Comparison of ENCODE assay signal across 9 cellular contexts in the genomic region with DNA sequence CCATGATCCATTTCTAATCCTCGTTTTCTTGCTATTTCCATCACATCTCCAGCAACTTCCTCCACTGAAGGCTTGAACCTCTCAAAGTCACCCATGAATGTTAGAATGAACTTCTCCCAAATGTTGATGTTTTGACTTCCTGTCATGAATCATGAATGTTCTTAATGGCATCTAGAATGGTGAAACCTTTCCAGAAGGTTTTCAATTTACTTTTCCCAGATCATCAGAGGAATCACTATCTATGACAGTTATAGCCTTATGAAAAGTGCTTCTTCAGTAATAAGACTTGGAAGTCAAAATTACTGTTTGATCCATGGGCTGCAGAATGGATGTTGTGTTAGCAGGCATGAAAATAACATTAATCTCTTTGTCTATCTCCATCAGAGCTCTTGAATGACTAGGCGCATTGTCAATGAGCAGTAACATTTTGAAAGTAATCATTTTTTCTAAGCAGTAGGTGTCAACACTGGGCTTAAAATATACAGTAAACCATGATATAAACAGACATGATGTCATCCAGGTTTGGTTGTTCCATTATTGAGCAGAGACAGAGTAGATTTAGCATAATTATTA.
"Had no signal": no experiment of that assay in that cellular context is flagged by ENCODE, and none has a peak within 500 bp of the region (broad histone marks: within the 10 kb centered on the region; RNA-seq: fewer than 3 reads in every experiment).

No MANE protein-coding gene starts in this region.

- H3K9me3 Mint-ChIP-seq: GM23338, H9 had no signal

- H3K4me1 ChIP-seq: HAP-1 had no signal

- H3K27ac ChIP-seq: GM23248 had no signal

- H3K36me3 ChIP-seq: HAP-1 had no signal

- H3K4me3 ChIP-seq: GM23248, GM23338, HAP-1 had no signal

- ATAC-seq: GM23338, HCT116 had no signal

- H3K4me2 ChIP-seq: GM23338 had no signal

- H3K9me3 ChIP-seq: HAP-1 had no signal

- H2AFZ ChIP-seq: GM23248, GM23338 had no signal

- DNase-seq: GM23248, GOT3, H7, H9, HCEC 1CT, HFFc6 had no signal

- H3K27ac Mint-ChIP-seq: GM23338, H9, HFFc6 had no signal

- H3K9ac ChIP-seq: GM23248 had no signal

- H3K4me3 Mint-ChIP-seq: GM23338, H9, HFFc6 had no signal

- H3K4me1 Mint-ChIP-seq: GM23338, H9 had no signal
